In genomic region chr14:81765654-81766275, GRCh38 we compare ENCODE assay signal across 22 cellular contexts.
DNase-seq lines count a peak whose midpoint lies in the region; ATAC-seq and FAIRE-seq lines count a peak whose summit lies in the region.
"Had no signal": no experiment of that assay in that cellular context is flagged by ENCODE, and none has a peak within 500 bp of the region (broad histone marks: within the 10 kb centered on the region; RNA-seq: fewer than 3 reads in every experiment).

No MANE protein-coding gene starts in this region.

- H3K27me3 ChIP-seq in H7 (ENCODE audit: control insufficient read depth, insufficient read depth, low read length), result no peaks in the 10 kb centered on the region
- H3K27me3 ChIP-seq: colonic mucosa had no signal

- no peak overlapping the region for H3K4me3 ChIP-seq in H7 (ENCODE audit: insufficient read depth, low read depth, low read length)
- H3K4me3 ChIP-seq: colonic mucosa, PC-9 had no signal

- FAIRE-seq in endometrium (lab: Jason Lieb, UNC), result peak; percentile 39
- FAIRE-seq: G401.6, HTR-8/SVneo, urothelium cell line had no signal

- DNase-seq in NOMO-1 (lab: John Stamatoyannopoulos, UW; ENCODE audit: unreplicated experiment in 2 of 2) (peak; percentile 17 to 58), H7 (no peak), NCI-H524 (lab: John Stamatoyannopoulos, UW) (no peak), DMS53 treated with DMSO at 0.1 percent for 48 hours (lab: John Stamatoyannopoulos, UW; ENCODE audit: unreplicated experiment) (no peak), NCI-H2171 treated with DMSO at 0.1 percent for 48 hours (lab: John Stamatoyannopoulos, UW) (no peak)
- DNase-seq: activated CD4-positive, alpha-beta T cell treated with anti-CD3 and anti-CD28 coated beads, Interleukin-2, amount 10 ng/mL, durations not matched to agents 7 days and 5 days; colonic mucosa; endodermal cell; naive B cell; NCI-H1105; NCI-H748 treated with DMSO at 0.1 percent for 48 hours; PC-9; SHP77 treated with DMSO at 0.1 percent for 48 hours; substantia nigra; T-helper 1 cell had no signal

- ATAC-seq in GM18498 (IDR thresholded peaks at IDR 0.05; ENCODE audit: unreplicated experiment) (peak; percentile 50), HG02798 (IDR thresholded peaks at IDR 0.05; ENCODE audit: poor library complexity, unreplicated experiment) (peak; percentile 42)
- ATAC-seq: sciatic nerve had no signal

- no peaks in the 10 kb centered on the region for H3K36me3 ChIP-seq in H7 (replicated peaks; ENCODE audit: control insufficient read depth, insufficient read depth, low read length)
- H3K36me3 ChIP-seq: colonic mucosa had no signal

Comparison
In these comparisons a context has a peak if more than half of its experiments do, and no peak if none do; other contexts are left out.
1. DNase-seq: peak in NOMO-1 (2 of 2); none in H7 (single experiment), NCI-H524 (0 of 2), DMS53 treated with DMSO at 0.1 percent for 48 hours (single experiment) and NCI-H2171 treated with DMSO at 0.1 percent for 48 hours (single experiment).